In genomic region chrX:130916636-130917422, GRCh38 we compare ENCODE assay signal across 8 cellular contexts. TPM values are rescaled to one million over a fixed set of nuclear protein-coding genes. Genes with fewer than 3 reads are reported as not detected.
DNase-seq lines count a peak whose midpoint lies in the region; ATAC-seq lines count a peak whose summit lies in the region.

No MANE protein-coding gene starts in this region.

- ATAC-seq in HG02870 (IDR thresholded peaks at IDR 0.05; ENCODE audit: unreplicated experiment) (peak; percentile 70), GM21367 (IDR thresholded peaks at IDR 0.05; ENCODE audit: unreplicated experiment) (no peak)

- DNase-seq in NK-92 treated with Interleukin-12 subunit alpha and Interleukin-12 subunit beta, amount 100 ng/mL, for 24 hours (lab: John Stamatoyannopoulos, UW), result peak; percentile 4
- DNase-seq in NK-92 (lab: John Stamatoyannopoulos, UW; ENCODE audit: unreplicated experiment) (no peak), NOMO-1 treated with dmso at 0.1 percent for 144 hours (lab: John Stamatoyannopoulos, UW; ENCODE audit: unreplicated experiment) (peak; percentile 46), glomerular visceral epithelial cell (ENCODE audit: extremely low spot score) (peak; percentile 47), renal cortical epithelial cell (ENCODE audit: low read depth) (peak; percentile 19)
- peak; percentile 31 for DNase-seq in activated T-cell treated with anti-CD3 and anti-CD28 coated beads, Interleukin-2, amount 50 U/mL, for 1 hour

RNA-seq across cellular contexts. Expression of gene ENOX2, which starts 13.8 kb away (rescaled TPM):
- 15.1 and 15.5 TPM in 2 replicates for total RNA-seq in renal cortical epithelial cell
